9 cellular contexts compared by ENCODE assay signal in genomic region chr5:14872070-14872989, GRCh38. TPM values are rescaled to one million over a fixed set of nuclear protein-coding genes. Genes with fewer than 3 reads are reported as not detected.
DNase-seq lines count a peak whose midpoint lies in the region; ATAC-seq, FAIRE-seq and TF ChIP-seq lines count a peak whose summit lies in the region.
"Had no signal": no experiment of that assay in that cellular context is flagged by ENCODE, and none has a peak within 500 bp of the region (broad histone marks: within the 10 kb centered on the region; RNA-seq: fewer than 3 reads in every experiment).

No MANE protein-coding gene starts in this region.

- no peaks in the 10 kb centered on the region for H3K9me2 ChIP-seq in DOHH2 (replicated peaks; ENCODE audit: control insufficient read depth, low read length)

- no peaks in the 10 kb centered on the region; the same call in 1 of the 2 replicates for H3F3A ChIP-seq in DOHH2 (ENCODE audit: control insufficient read depth, insufficient read depth)

- no peaks in the 10 kb centered on the region for H3K27me3 Mint-ChIP-seq in IgD-negative memory B cell

- no peaks in the 10 kb centered on the region for H3K36me3 Mint-ChIP-seq in IgD-negative memory B cell

- H3K9me3 ChIP-seq in DOHH2 (ENCODE audit: control insufficient read depth, insufficient read depth, low read length) = no peaks in the 10 kb centered on the region

- peaks cover 11% of the 10 kb centered on the region for H4K20me1 ChIP-seq in DOHH2 (ENCODE audit: control insufficient read depth, insufficient read depth, low read depth, low read length)

- H3K4me3 ChIP-seq in DOHH2 (ENCODE audit: low read length) = peak overlapping the region; percentile 76
- H3K4me3 ChIP-seq in bronchial epithelial cell (ENCODE audit: low read depth, low read length) = peak overlapping the region; percentile 61

- H3K27me3 ChIP-seq in DOHH2 (ENCODE audit: control insufficient read depth, low read length) (peaks cover 13% of the 10 kb centered on the region; the same call in 1 of the 2 replicates), bronchial epithelial cell (ENCODE audit: control insufficient read depth, insufficient read depth, low read length) (no peaks in the 10 kb centered on the region)

- peak overlapping the region; percentile 84 for H3K4me2 ChIP-seq in DOHH2 (ENCODE audit: low read length)

- peaks cover 40% of the 10 kb centered on the region for H3K79me2 ChIP-seq in DOHH2 (ENCODE audit: control insufficient read depth, low read length)

- H3K9me3 Mint-ChIP-seq in IgD-negative memory B cell = no peaks in the 10 kb centered on the region

- H3K4me1 ChIP-seq in DOHH2 (ENCODE audit: control insufficient read depth, low read length) = peaks cover 22% of the 10 kb centered on the region

- no peak for DNase-seq in bronchial epithelial cell (ENCODE audit: low read depth)
- DNase-seq in islet precursor cell = peak; percentile 65
- DNase-seq in stimulated activated CD4-positive, alpha-beta T cell treated with anti-CD3 and anti-CD28 coated beads, Interleukin-12 subunit alpha, Interleukin-12 subunit beta, amount 100 ng/mL, for 48 hours (ENCODE audit: low read depth in 2 of 3, low spot score in 1 of 3) = peak; percentile 61 to 65 (median 62)
- DNase-seq in DMS114 treated with DMSO at 0.1 percent for 48 hours (lab: John Stamatoyannopoulos, UW; ENCODE audit: unreplicated experiment) = no peak

- no peak for FAIRE-seq in bronchial epithelial cell (lab: Jason Lieb, UNC)
- FAIRE-seq: islet of Langerhans had no signal

- peak overlapping the region; percentile 88 to 98 (median 96) for H3K4me3 Mint-ChIP-seq in IgD-negative memory B cell

- peak; percentile 40 for ATAC-seq in GM21529 (IDR thresholded peaks at IDR 0.05; ENCODE audit: unreplicated experiment)

- peak overlapping the region; percentile 82 to 90 (median 85) for H3K27ac Mint-ChIP-seq in IgD-negative memory B cell

- H3K36me3 ChIP-seq in DOHH2 (ENCODE audit: control insufficient read depth, low read length) (peaks cover 10% of the 10 kb centered on the region), bronchial epithelial cell (ENCODE audit: control insufficient read depth, insufficient read depth, low read length) (no peaks in the 10 kb centered on the region)

- TF ChIP-seq CTCF in DOHH2 (IDR thresholded peaks at IDR 0.05; ENCODE audit: low read depth, low read length, poor library complexity, severe bottlenecking) = peak; percentile 34
- peak; percentile 75 for TF ChIP-seq CTCF in VCaP (conservative IDR thresholded peaks at IDR 0.05)
- no peak for TF ChIP-seq CTCF in bronchial epithelial cell (IDR thresholded peaks at IDR 0.05; ENCODE audit: insufficient read depth, low read length, severe bottlenecking)

- H3K27ac ChIP-seq in DOHH2 (ENCODE audit: low read depth, low read length) (peak overlapping the region; percentile 49), VCaP (peak overlapping the region; percentile 94)

- H3K4me1 Mint-ChIP-seq in IgD-negative memory B cell = peaks cover 21 to 23% (median 22%) of the 10 kb centered on the region in 3 donors

RNA-seq across cellular contexts. Expression of gene ANKH, which starts 0.8 kb away (rescaled TPM):
- 18.4 TPM for polyA plus RNA-seq in IgD-negative memory B cell
- 11.1 and 12.9 TPM in 2 replicates for total RNA-seq in bronchial epithelial cell

Comparison
In these comparisons a context has a peak if more than half of its experiments do, and no peak if none do; other contexts are left out.
1. DNase-seq: peak in islet precursor cell (single experiment) and stimulated activated CD4-positive, alpha-beta T cell treated with anti-CD3 and anti-CD28 coated beads, Interleukin-12 subunit alpha, Interleukin-12 subunit beta, amount 100 ng/mL, for 48 hours (3 of 3); none in bronchial epithelial cell (single experiment) and DMS114 treated with DMSO at 0.1 percent for 48 hours (single experiment).